Comparison of ENCODE assay signal across 1 cellular context in the genomic region with DNA sequence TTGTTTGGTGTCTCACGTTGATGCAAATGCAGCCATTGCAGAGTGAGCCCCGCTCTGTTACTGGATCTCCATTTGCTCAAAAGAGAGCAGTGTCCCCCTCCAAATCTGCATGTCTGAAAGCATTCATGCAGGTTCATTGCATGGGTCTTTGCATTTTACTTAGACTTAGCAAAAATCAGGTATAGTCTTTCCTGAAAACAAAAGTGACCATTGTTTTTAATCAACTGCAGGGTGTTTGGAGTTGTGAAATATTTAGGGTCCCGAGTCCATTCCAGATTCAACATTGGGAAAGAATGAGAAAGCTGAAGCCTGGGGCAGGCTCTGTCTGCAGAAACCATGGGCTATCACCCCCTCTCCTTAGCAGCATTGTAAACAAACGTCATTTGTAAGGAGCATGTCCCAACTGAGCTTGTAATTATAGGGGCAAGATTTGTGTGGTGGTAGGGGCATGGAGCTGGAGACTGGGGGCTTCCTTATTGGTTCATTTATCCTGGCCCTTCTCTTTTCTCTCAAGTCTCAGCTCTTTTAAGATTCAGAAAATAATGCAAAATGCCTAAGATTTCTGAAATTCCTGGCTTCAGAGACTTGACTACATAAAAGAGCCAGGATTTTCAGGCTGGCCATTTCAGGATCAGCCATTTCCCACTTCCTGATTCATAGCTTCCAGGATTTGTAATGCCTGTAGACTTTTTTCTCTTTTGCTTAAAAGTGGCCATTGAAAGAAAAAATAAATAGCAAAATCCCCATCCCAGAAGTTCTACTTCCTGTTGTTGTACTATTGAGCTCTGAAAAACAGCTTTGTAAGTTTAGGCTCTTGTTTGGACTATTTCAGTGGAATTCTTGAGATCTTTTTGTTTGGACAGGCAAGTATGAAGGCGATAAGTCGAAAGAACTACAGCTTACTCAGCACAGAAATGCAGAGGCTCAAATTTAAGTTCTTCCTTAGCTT.
A peak's percentile ranks its signal among the peaks of the same experiment; 100 is the strongest.
TF ChIP-seq lines count a peak whose summit lies in the region.

No MANE protein-coding gene starts in this region.

TF ChIP-seq in HepG2, 621 proteins besides CTCF, POLR2A, EP300 and RAD21 (continued from another document and continues in another):
- TF ChIP-seq, protein P1, sequence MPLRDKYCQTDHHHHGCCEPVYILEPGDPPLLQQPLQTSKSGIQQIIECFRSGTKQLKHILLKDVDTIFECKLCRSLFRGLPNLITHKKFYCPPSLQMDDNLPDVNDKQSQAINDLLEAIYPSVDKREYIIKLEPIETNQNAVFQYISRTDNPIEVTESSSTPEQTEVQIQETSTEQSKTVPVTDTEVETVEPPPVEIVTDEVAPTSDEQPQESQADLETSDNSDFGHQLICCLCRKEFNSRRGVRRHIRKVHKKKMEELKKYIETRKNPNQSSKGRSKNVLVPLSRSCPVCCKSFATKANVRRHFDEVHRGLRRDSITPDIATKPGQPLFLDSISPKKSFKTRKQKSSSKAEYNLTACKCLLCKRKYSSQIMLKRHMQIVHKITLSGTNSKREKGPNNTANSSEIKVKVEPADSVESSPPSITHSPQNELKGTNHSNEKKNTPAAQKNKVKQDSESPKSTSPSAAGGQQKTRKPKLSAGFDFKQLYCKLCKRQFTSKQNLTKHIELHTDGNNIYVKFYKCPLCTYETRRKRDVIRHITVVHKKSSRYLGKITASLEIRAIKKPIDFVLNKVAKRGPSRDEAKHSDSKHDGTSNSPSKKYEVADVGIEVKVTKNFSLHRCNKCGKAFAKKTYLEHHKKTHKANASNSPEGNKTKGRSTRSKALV (CRISPR knock-in tag; IDR thresholded peaks at IDR 0.05) = peak; percentile 48; the same call in 1 of the 2 replicates
- 0 out of 2 replicates have a peak, but pooled peaks have one; percentile 16 for TF ChIP-seq THAP11 (CRISPR knock-in tag; IDR thresholded peaks at IDR 0.05)
- peak; percentile 51; the same call in 1 of the 2 replicates for TF ChIP-seq TBX3 (IDR thresholded peaks at IDR 0.05; ENCODE audit: borderline replicate concordance)
- TF ChIP-seq ELF1 (CRISPR knock-in tag; IDR thresholded peaks at IDR 0.05) = peak; percentile 60
- TF ChIP-seq RXRA (CRISPR knock-in tag; IDR thresholded peaks at IDR 0.05) = no peak
- TF ChIP-seq ZNF782 (CRISPR knock-in tag; IDR thresholded peaks at IDR 0.05; ENCODE audit: borderline replicate concordance) = no peak
- TF ChIP-seq ISL2 (CRISPR knock-in tag; IDR thresholded peaks at IDR 0.05) = peak; percentile 81
- peak; percentile 58; the same call in 1 of the 2 replicates for TF ChIP-seq SALL2 (CRISPR knock-in tag; IDR thresholded peaks at IDR 0.05)
- TF ChIP-seq, protein P2, sequence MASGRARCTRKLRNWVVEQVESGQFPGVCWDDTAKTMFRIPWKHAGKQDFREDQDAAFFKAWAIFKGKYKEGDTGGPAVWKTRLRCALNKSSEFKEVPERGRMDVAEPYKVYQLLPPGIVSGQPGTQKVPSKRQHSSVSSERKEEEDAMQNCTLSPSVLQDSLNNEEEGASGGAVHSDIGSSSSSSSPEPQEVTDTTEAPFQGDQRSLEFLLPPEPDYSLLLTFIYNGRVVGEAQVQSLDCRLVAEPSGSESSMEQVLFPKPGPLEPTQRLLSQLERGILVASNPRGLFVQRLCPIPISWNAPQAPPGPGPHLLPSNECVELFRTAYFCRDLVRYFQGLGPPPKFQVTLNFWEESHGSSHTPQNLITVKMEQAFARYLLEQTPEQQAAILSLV (CRISPR knock-in tag; IDR thresholded peaks at IDR 0.05; ENCODE audit: borderline replicate concordance) = no peak
- TF ChIP-seq TARDBP (CRISPR knock-in tag; IDR thresholded peaks at IDR 0.05) = 0 out of 2 replicates have a peak, but pooled peaks have one; percentile 27
- no peak for TF ChIP-seq ZNF17 (CRISPR knock-in tag; IDR thresholded peaks at IDR 0.05)
- no peak for TF ChIP-seq ZNF629 (CRISPR knock-in tag; conservative IDR thresholded peaks at IDR 0.05)
- TF ChIP-seq, protein P3, sequence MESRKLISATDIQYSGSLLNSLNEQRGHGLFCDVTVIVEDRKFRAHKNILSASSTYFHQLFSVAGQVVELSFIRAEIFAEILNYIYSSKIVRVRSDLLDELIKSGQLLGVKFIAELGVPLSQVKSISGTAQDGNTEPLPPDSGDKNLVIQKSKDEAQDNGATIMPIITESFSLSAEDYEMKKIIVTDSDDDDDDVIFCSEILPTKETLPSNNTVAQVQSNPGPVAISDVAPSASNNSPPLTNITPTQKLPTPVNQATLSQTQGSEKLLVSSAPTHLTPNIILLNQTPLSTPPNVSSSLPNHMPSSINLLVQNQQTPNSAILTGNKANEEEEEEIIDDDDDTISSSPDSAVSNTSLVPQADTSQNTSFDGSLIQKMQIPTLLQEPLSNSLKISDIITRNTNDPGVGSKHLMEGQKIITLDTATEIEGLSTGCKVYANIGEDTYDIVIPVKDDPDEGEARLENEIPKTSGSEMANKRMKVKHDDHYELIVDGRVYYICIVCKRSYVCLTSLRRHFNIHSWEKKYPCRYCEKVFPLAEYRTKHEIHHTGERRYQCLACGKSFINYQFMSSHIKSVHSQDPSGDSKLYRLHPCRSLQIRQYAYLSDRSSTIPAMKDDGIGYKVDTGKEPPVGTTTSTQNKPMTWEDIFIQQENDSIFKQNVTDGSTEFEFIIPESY (CRISPR knock-in tag; IDR thresholded peaks at IDR 0.05) = peak; percentile 63
- 0 out of 2 replicates have a peak, but pooled peaks have one; percentile 7 for TF ChIP-seq ZNF543 (CRISPR knock-in tag; IDR thresholded peaks at IDR 0.05)
- TF ChIP-seq ZNF432 (CRISPR knock-in tag; IDR thresholded peaks at IDR 0.05; ENCODE audit: borderline replicate concordance) = no peak
- no peak for TF ChIP-seq ZNF724P (CRISPR knock-in tag; IDR thresholded peaks at IDR 0.05; ENCODE audit: borderline replicate concordance)
- TF ChIP-seq, protein P4, sequence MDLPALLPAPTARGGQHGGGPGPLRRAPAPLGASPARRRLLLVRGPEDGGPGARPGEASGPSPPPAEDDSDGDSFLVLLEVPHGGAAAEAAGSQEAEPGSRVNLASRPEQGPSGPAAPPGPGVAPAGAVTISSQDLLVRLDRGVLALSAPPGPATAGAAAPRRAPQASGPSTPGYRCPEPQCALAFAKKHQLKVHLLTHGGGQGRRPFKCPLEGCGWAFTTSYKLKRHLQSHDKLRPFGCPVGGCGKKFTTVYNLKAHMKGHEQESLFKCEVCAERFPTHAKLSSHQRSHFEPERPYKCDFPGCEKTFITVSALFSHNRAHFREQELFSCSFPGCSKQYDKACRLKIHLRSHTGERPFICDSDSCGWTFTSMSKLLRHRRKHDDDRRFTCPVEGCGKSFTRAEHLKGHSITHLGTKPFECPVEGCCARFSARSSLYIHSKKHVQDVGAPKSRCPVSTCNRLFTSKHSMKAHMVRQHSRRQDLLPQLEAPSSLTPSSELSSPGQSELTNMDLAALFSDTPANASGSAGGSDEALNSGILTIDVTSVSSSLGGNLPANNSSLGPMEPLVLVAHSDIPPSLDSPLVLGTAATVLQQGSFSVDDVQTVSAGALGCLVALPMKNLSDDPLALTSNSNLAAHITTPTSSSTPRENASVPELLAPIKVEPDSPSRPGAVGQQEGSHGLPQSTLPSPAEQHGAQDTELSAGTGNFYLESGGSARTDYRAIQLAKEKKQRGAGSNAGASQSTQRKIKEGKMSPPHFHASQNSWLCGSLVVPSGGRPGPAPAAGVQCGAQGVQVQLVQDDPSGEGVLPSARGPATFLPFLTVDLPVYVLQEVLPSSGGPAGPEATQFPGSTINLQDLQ (CRISPR knock-in tag; IDR thresholded peaks at IDR 0.05) = no peak
- TF ChIP-seq, protein P5, sequence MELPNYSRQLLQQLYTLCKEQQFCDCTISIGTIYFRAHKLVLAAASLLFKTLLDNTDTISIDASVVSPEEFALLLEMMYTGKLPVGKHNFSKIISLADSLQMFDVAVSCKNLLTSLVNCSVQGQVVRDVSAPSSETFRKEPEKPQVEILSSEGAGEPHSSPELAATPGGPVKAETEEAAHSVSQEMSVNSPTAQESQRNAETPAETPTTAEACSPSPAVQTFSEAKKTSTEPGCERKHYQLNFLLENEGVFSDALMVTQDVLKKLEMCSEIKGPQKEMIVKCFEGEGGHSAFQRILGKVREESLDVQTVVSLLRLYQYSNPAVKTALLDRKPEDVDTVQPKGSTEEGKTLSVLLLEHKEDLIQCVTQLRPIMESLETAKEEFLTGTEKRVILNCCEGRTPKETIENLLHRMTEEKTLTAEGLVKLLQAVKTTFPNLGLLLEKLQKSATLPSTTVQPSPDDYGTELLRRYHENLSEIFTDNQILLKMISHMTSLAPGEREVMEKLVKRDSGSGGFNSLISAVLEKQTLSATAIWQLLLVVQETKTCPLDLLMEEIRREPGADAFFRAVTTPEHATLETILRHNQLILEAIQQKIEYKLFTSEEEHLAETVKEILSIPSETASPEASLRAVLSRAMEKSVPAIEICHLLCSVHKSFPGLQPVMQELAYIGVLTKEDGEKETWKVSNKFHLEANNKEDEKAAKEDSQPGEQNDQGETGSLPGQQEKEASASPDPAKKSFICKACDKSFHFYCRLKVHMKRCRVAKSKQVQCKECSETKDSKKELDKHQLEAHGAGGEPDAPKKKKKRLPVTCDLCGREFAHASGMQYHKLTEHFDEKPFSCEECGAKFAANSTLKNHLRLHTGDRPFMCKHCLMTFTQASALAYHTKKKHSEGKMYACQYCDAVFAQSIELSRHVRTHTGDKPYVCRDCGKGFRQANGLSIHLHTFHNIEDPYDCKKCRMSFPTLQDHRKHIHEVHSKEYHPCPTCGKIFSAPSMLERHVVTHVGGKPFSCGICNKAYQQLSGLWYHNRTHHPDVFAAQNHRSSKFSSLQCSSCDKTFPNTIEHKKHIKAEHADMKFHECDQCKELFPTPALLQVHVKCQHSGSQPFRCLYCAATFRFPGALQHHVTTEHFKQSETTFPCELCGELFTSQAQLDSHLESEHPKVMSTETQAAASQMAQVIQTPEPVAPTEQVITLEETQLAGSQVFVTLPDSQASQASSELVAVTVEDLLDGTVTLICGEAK (IDR thresholded peaks at IDR 0.05) = no peak
- TF ChIP-seq, protein P5 (CRISPR knock-in tag; IDR thresholded peaks at IDR 0.05) = no peak
- TF ChIP-seq, protein P6, sequence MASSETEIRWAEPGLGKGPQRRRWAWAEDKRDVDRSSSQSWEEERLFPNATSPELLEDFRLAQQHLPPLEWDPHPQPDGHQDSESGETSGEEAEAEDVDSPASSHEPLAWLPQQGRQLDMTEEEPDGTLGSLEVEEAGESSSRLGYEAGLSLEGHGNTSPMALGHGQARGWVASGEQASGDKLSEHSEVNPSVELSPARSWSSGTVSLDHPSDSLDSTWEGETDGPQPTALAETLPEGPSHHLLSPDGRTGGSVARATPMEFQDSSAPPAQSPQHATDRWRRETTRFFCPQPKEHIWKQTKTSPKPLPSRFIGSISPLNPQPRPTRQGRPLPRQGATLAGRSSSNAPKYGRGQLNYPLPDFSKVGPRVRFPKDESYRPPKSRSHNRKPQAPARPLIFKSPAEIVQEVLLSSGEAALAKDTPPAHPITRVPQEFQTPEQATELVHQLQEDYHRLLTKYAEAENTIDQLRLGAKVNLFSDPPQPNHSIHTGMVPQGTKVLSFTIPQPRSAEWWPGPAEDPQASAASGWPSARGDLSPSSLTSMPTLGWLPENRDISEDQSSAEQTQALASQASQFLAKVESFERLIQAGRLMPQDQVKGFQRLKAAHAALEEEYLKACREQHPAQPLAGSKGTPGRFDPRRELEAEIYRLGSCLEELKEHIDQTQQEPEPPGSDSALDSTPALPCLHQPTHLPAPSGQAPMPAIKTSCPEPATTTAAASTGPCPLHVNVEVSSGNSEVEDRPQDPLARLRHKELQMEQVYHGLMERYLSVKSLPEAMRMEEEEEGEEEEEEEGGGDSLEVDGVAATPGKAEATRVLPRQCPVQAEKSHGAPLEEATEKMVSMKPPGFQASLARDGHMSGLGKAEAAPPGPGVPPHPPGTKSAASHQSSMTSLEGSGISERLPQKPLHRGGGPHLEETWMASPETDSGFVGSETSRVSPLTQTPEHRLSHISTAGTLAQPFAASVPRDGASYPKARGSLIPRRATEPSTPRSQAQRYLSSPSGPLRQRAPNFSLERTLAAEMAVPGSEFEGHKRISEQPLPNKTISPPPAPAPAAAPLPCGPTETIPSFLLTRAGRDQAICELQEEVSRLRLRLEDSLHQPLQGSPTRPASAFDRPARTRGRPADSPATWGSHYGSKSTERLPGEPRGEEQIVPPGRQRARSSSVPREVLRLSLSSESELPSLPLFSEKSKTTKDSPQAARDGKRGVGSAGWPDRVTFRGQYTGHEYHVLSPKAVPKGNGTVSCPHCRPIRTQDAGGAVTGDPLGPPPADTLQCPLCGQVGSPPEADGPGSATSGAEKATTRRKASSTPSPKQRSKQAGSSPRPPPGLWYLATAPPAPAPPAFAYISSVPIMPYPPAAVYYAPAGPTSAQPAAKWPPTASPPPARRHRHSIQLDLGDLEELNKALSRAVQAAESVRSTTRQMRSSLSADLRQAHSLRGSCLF (CRISPR knock-in tag; IDR thresholded peaks at IDR 0.05; ENCODE audit: borderline replicate concordance) = no peak
- TF ChIP-seq EHMT2 (IDR thresholded peaks at IDR 0.05; ENCODE audit: borderline replicate concordance, low read depth, low read length) = peak; percentile 39; the same call in 1 of the 2 replicates
- peak; percentile 46 for TF ChIP-seq ATF1 (CRISPR knock-in tag; IDR thresholded peaks at IDR 0.05)
- peak; percentile 59; the same call in 1 of the 2 replicates for TF ChIP-seq HDAC2 (CRISPR knock-in tag; IDR thresholded peaks at IDR 0.05)
- TF ChIP-seq FLYWCH1 (CRISPR knock-in tag; IDR thresholded peaks at IDR 0.05) = no peak
- peak; percentile 46; the same call in 1 of the 2 replicates for TF ChIP-seq KDM5A (IDR thresholded peaks at IDR 0.05; ENCODE audit: borderline replicate concordance, low read length)
